In the genomic region with DNA sequence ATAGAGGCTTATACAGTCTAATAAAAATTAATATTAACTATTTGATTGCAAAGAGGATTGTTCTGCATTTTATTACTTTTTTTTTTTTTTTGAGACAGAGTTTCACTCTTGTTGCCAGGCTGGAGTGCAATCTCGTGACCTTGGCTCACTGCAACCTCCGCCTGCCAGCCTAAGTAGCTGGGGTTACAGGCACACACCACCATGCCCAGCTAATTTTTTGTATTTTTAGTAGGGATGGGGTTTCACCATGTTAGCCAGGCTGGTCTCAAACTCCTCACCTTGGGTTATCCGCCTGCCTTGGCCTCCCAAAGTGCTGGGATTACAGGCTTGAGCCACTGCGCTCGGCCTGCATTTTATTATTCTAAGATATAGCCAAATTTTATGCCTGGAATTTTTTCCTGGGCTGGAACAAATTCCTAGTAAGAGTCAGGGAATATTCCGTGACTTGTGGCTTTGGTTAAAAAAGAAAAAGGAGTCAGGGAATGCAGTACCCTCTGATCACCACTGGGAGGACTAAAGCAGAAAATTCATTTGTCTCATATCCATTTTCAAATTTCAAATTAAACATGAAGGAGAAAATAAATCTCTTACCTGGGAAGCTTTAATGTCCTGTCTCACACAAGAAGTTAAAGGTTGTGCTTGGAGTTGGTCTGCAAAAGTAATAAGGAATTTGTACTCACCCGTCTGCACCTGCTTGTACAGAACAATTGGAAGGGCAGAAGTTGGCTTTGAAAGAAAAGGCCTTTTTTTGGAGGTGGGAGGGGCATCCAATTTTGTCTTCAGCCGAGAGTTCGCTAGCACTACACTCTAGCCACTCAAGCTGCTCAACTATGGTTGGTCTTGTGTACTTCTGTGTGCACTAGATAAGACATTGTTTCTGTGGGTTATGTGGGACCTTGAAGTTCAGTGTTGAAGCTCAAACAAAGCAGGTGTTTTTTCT, we compare ENCODE assay signal across 9 cellular contexts. TPM values are rescaled to one million over a fixed set of nuclear protein-coding genes. Genes with fewer than 3 reads are reported as not detected.
A peak's percentile ranks its signal among the peaks of the same experiment; 100 is the strongest.
DNase-seq lines count a peak whose midpoint lies in the region; ATAC-seq and TF ChIP-seq lines count a peak whose summit lies in the region.
"Had no signal": no experiment of that assay in that cellular context is flagged by ENCODE, and none has a peak within 500 bp of the region (broad histone marks: within the 10 kb centered on the region; RNA-seq: fewer than 3 reads in every experiment).

No MANE protein-coding gene starts in this region.

- no peaks in the 10 kb centered on the region for H3K36me3 Mint-ChIP-seq in CD4-positive, CD25-positive, alpha-beta regulatory T cell

- intact Hi-C loops in left cardiac atrium (cut with DNase I) (loop anchor here in 1 of 2 donors (5.0 kb wide), 1 partner anchor 53 kb away; no protein-coding TSS in a partner anchor), spleen (cut with DNase I; ENCODE audit: low total_unique reads) (loop anchor here (5.0 to 10.0 kb wide), 2 partner anchors 52 to 81 kb away; no protein-coding TSS in a partner anchor)

- H3K27ac Mint-ChIP-seq in CD4-positive, CD25-positive, alpha-beta regulatory T cell: peak overlapping the region in 2 of 3 donors; percentile 49 to 62

- no peak overlapping the region for H3K27ac ChIP-seq in CD4-positive, CD25-positive, alpha-beta regulatory T cell (ENCODE audit: insufficient read depth, low read length, poor library complexity, severe bottlenecking)
- H3K27ac ChIP-seq in spleen (peak overlapping the region in 7 of 8 donors; percentile 1 to 64 (median 41)), substantia nigra (ENCODE audit: low read depth, low read length, poor library complexity, severe bottlenecking) (no peak overlapping the region)
- H3K27ac ChIP-seq: SJSA1 had no signal

- DNase-seq in CD4-positive, CD25-positive, alpha-beta regulatory T cell: peak in 2 of 3 donors; percentile 21 to 37
- DNase-seq in HCEC 1CT: peak; percentile 60
- DNase-seq in left cardiac atrium: no peak
- no peak for DNase-seq in spleen
- no peak for DNase-seq in NK-92 (lab: John Stamatoyannopoulos, UW; ENCODE audit: unreplicated experiment)
- no peak for DNase-seq in NCI-H146 (lab: John Stamatoyannopoulos, UW)
- no peak for DNase-seq in substantia nigra (lab: John Stamatoyannopoulos, UW)

- peak; percentile 79 for TF ChIP-seq CTCF in WI38 (IDR thresholded peaks at IDR 0.05; ENCODE audit: low read depth, low read length)
- peak; percentile 44 to 90 (median 78) for TF ChIP-seq CTCF in spleen (IDR thresholded peaks at IDR 0.05 in 8 of 11, conservative IDR thresholded peaks at IDR 0.05 in 3 of 11)

- H3K27me3 ChIP-seq in CD4-positive, CD25-positive, alpha-beta regulatory T cell (ENCODE audit: control insufficient read depth, insufficient read depth, low read length): no peaks in the 10 kb centered on the region
- no peaks in the 10 kb centered on the region for H3K27me3 ChIP-seq in spleen (replicated peaks in 1 of 7)
- H3K27me3 ChIP-seq: SJSA1 had no signal

- no peaks in the 10 kb centered on the region for H3K27me3 Mint-ChIP-seq in CD4-positive, CD25-positive, alpha-beta regulatory T cell

- H3K36me3 ChIP-seq in CD4-positive, CD25-positive, alpha-beta regulatory T cell (ENCODE audit: control insufficient read depth, insufficient read depth, low read length): no peaks in the 10 kb centered on the region
- no peaks in the 10 kb centered on the region for H3K36me3 ChIP-seq in spleen

- H3K4me1 Mint-ChIP-seq in CD4-positive, CD25-positive, alpha-beta regulatory T cell: peaks cover 51 to 83% (median 67%) of the 10 kb centered on the region in 4 donors

- WGBS in spleen, 5 donors: 49 to 64% (median 55%) methylated on average over 9 of the region's 9 CpGs

- ATAC-seq in CD4-positive, CD25-positive, alpha-beta regulatory T cell (ENCODE audit: low read depth in 2 of 2): no peak
- peak; percentile 32 to 48 for ATAC-seq in left cardiac atrium

- H3K9me3 Mint-ChIP-seq in CD4-positive, CD25-positive, alpha-beta regulatory T cell: peaks cover 0 to 1% (median 0%) of the 10 kb centered on the region in 7 donors

- peaks cover 65% of the 10 kb centered on the region for H3K4me1 ChIP-seq in CD4-positive, CD25-positive, alpha-beta regulatory T cell (ENCODE audit: control insufficient read depth, insufficient read depth, low read length, poor library complexity, severe bottlenecking)
- peaks cover 62 to 98% (median 88%) of the 10 kb centered on the region in 6 donors for H3K4me1 ChIP-seq in spleen

- H3K4me3 Mint-ChIP-seq in CD4-positive, CD25-positive, alpha-beta regulatory T cell: peak overlapping the region in 3 of 4 donors; percentile 53 to 64 (median 55)

- no peak for TF ChIP-seq POLR2A in spleen (IDR thresholded peaks at IDR 0.05)

- H3K4me3 ChIP-seq in CD4-positive, CD25-positive, alpha-beta regulatory T cell (ENCODE audit: low read depth, low read length): peak overlapping the region; percentile 48
- H3K4me3 ChIP-seq in WI38 (ENCODE audit: low read depth, low read length): no peak overlapping the region
- H3K4me3 ChIP-seq in spleen: no peak overlapping the region
- H3K4me3 ChIP-seq: SJSA1 had no signal

- no peaks in the 10 kb centered on the region for H3K9me3 ChIP-seq in CD4-positive, CD25-positive, alpha-beta regulatory T cell (ENCODE audit: control insufficient read depth in 2 of 2, low read length in 2 of 2)
- no peaks in the 10 kb centered on the region for H3K9me3 ChIP-seq in spleen
- H3K9me3 ChIP-seq: SJSA1 had no signal

RNA-seq across cellular contexts. Expression of gene MARK3, which starts 8.7 kb away (rescaled TPM):
- total RNA-seq in CD4-positive, CD25-positive, alpha-beta regulatory T cell: 147 TPM
- polyA plus RNA-seq in CD4-positive, CD25-positive, alpha-beta regulatory T cell: 10 to 100 TPM; 33.5 to 41.6 (median 36.1) TPM
- total RNA-seq in left cardiac atrium (10 to 100 TPM; 68.7 to 81.7 TPM), spleen (100 to 1,000 TPM in 6 of 7 donors, 10 to 100 TPM in 1; 89.3 to 144 (median 114) TPM)
- 10 to 100 TPM; 40.4 to 98.7 (median 70.0) TPM for polyA plus RNA-seq in spleen

RNA-seq across cellular contexts. Expression of gene EIF5, which starts 59.9 kb away (rescaled TPM):
- 675 TPM for total RNA-seq in CD4-positive, CD25-positive, alpha-beta regulatory T cell
- polyA plus RNA-seq in CD4-positive, CD25-positive, alpha-beta regulatory T cell: 100 to 1,000 TPM; 364 to 387 (median 370) TPM
- total RNA-seq in left cardiac atrium: 100 to 1,000 TPM; 246 to 287 TPM
- 100 to 1,000 TPM; 173 to 261 (median 228) TPM for total RNA-seq in spleen
- 10 to 100 TPM; 31.9 to 60.0 (median 46.8) TPM for polyA plus RNA-seq in spleen

Comparison
In these comparisons a context has a peak if more than half of its experiments do, and no peak if none do; other contexts are left out.
1. ATAC-seq: peak in left cardiac atrium (2 of 2); none in CD4-positive, CD25-positive, alpha-beta regulatory T cell (0 of 2).
2. DNase-seq: peak in CD4-positive, CD25-positive, alpha-beta regulatory T cell (2 of 3) and HCEC 1CT (single experiment); none in left cardiac atrium (single experiment), spleen (single experiment), NK-92 (single experiment), NCI-H146 (single experiment) and substantia nigra (0 of 49).
3. H3K27ac ChIP-seq: peak in spleen (7 of 8); none in CD4-positive, CD25-positive, alpha-beta regulatory T cell (single experiment) and substantia nigra (single experiment).